Comparison of ENCODE assay signal across 22 cellular contexts in genomic region chr13:24282256-24282655, GRCh38. TPM values are rescaled to one million over a fixed set of nuclear protein-coding genes. Genes with fewer than 3 reads are reported as not detected.
DNase-seq lines count a peak whose midpoint lies in the region; ATAC-seq and TF ChIP-seq lines count a peak whose summit lies in the region.
"Had no signal": no experiment of that assay in that cellular context is flagged by ENCODE, and none has a peak within 500 bp of the region (broad histone marks: within the 10 kb centered on the region; RNA-seq: fewer than 3 reads in every experiment).

No MANE protein-coding gene starts in this region.

- no peak overlapping the region for H3K4me3 ChIP-seq in right atrium auricular region
- no peak overlapping the region for H3K4me3 ChIP-seq in stomach
- H3K4me3 ChIP-seq: heart right ventricle, lung, pancreas, PC-9, SJSA1 had no signal

- TF ChIP-seq EP300 in stomach (IDR thresholded peaks at IDR 0.05) = no peak

- TF ChIP-seq CTCF in right atrium auricular region (IDR thresholded peaks at IDR 0.05) = no peak
- TF ChIP-seq CTCF in brain (conservative IDR thresholded peaks at IDR 0.05) = no peak
- no peak for TF ChIP-seq CTCF in stomach (IDR thresholded peaks at IDR 0.05)

- H3K9me3 ChIP-seq in right atrium auricular region (no peaks in the 10 kb centered on the region), stomach (no peaks in the 10 kb centered on the region)
- H3K9me3 ChIP-seq: heart right ventricle, pancreas, SJSA1 had no signal

- DNase-seq in right atrium auricular region (ENCODE audit: low spot score) (peak; percentile 11), cardiac septum (ENCODE audit: low spot score) (no peak), NCI-H69 (lab: John Stamatoyannopoulos, UW) (peak; percentile 61), stomach (peak; percentile 5), NCI-H526 (lab: John Stamatoyannopoulos, UW) (no peak), GDM1 (lab: John Stamatoyannopoulos, UW) (no peak)
- DNase-seq: activated CD4-positive, CD25-positive, alpha-beta regulatory T cell; activated CD8-positive, alpha-beta memory T cell treated with anti-CD3 and anti-CD28 coated beads, Interleukin-2, amount 50 U/mL, for 4 hours; AML-193; brain microvascular endothelial cell; heart right ventricle; HFFc6; NCI-H524 treated with DMSO at 0.1 percent for 48 hours; PC-9; stimulated activated naive CD8-positive, alpha-beta T cell treated with anti-CD3 and anti-CD28 coated beads, Interleukin-15, amount 100 ng/mL, for 72 hours had no signal

- 70 to 91% (median 77%) methylated on average over 4 of the region's 4 CpGs for WGBS in stomach, 5 donors

- H3K4me1 ChIP-seq in right atrium auricular region (peaks cover 0 to 21% of the 10 kb centered on the region in 2 donors), stomach (peaks cover 0 to 23% (median 10%) of the 10 kb centered on the region in 4 donors)
- H3K4me1 ChIP-seq: pancreas, SJSA1 had no signal

- H3K27me3 ChIP-seq in right atrium auricular region = no peaks in the 10 kb centered on the region
- H3K27me3 ChIP-seq in stomach = no peaks in the 10 kb centered on the region
- H3K27me3 ChIP-seq: brain microvascular endothelial cell, heart right ventricle, pancreas, SJSA1 had no signal

- H3K36me3 ChIP-seq in right atrium auricular region (peaks cover 22% of the 10 kb centered on the region), stomach (peaks cover 23 to 75% (median 58%) of the 10 kb centered on the region in 4 donors)
- H3K36me3 ChIP-seq: brain microvascular endothelial cell had no signal

- H3K4me3 Mint-ChIP-seq in brain = no peak overlapping the region
- H3K4me3 Mint-ChIP-seq: HFFc6; stimulated activated naive CD8-positive, alpha-beta T cell treated with anti-CD3 and anti-CD28 coated beads, Interleukin-15, amount 100 ng/mL, for 72 hours had no signal

- no peak for TF ChIP-seq POLR2A in stomach (IDR thresholded peaks at IDR 0.05)

- H3K4me1 Mint-ChIP-seq in brain = peaks cover 17% of the 10 kb centered on the region

- H3K27ac Mint-ChIP-seq in brain = peak overlapping the region in 4 of 5 experiments; percentile 4 to 82 (median 76)
- H3K27ac Mint-ChIP-seq: HFFc6 had no signal

- no peaks in the 10 kb centered on the region for H3K9me3 Mint-ChIP-seq in brain
- H3K9me3 Mint-ChIP-seq: HFFc6; stimulated activated naive CD8-positive, alpha-beta T cell treated with anti-CD3 and anti-CD28 coated beads, Interleukin-15, amount 100 ng/mL, for 72 hours had no signal

- peaks cover 25% of the 10 kb centered on the region for H3K36me3 Mint-ChIP-seq in brain

- intact Hi-C loops in cardiac septum (cut with DNase I) = no loop called here
- intact Hi-C loops in stomach (cut with DNase I; ENCODE audit: low total_unique reads) = no loop called here

- ATAC-seq in HG03045 (IDR thresholded peaks at IDR 0.05; ENCODE audit: unreplicated experiment) = no peak

- H3K27me3 Mint-ChIP-seq in brain = no peaks in the 10 kb centered on the region
- H3K27me3 Mint-ChIP-seq: stimulated activated naive CD8-positive, alpha-beta T cell treated with anti-CD3 and anti-CD28 coated beads, Interleukin-15, amount 100 ng/mL, for 72 hours had no signal

- no peak overlapping the region for H3K27ac ChIP-seq in right atrium auricular region
- H3K27ac ChIP-seq in stomach = no peak overlapping the region
- H3K27ac ChIP-seq: brain microvascular endothelial cell, heart right ventricle, KMS-11, pancreas, PC-9, SJSA1 had no signal

RNA-seq across cellular contexts. Expression of gene C1QTNF9, which starts 27.1 kb away (rescaled TPM):
- under 1 TPM in 1 of 2 donors, not detected in 1; 0.67 TPM for total RNA-seq in right atrium auricular region
- 0.83 TPM for total RNA-seq in cardiac septum
- polyA plus RNA-seq in brain (ENCODE audit: insufficient read depth, low read depth, low replicate concordance) = not detected
- 1 to 10 TPM in 1 of 5 donors, under 1 TPM in 1, not detected in 3; 0.37 to 2.3 TPM for total RNA-seq in stomach
- polyA plus RNA-seq in stomach = under 1 TPM in 2 of 3 donors, not detected in 1; 0.08 to 0.25 TPM
- total RNA-seq: endothelial cell of umbilical vein, HFFc6, PC-9, SJSA1 had no signal
- polyA plus RNA-seq: endothelial cell of umbilical vein had no signal

Comparison
In these comparisons a context has a peak if more than half of its experiments do, and no peak if none do; other contexts are left out.
1. DNase-seq: peak in right atrium auricular region (single experiment), NCI-H69 (single experiment) and stomach (single experiment); none in cardiac septum (single experiment), NCI-H526 (0 of 2) and GDM1 (single experiment).